ENCODE assay signal across 9 cellular contexts in genomic region chr20:10501377-10501776, GRCh38.
A peak's percentile ranks its signal among the peaks of the same experiment; 100 is the strongest.
DNase-seq lines count a peak whose midpoint lies in the region; ATAC-seq and TF ChIP-seq lines count a peak whose summit lies in the region.
"Had no signal": no experiment of that assay in that cellular context is flagged by ENCODE, and none has a peak within 500 bp of the region (broad histone marks: within the 10 kb centered on the region; RNA-seq: fewer than 3 reads in every experiment).

No MANE protein-coding gene starts in this region.

- DNase-seq in activated CD8-positive, alpha-beta memory T cell treated with anti-CD3 and anti-CD28 coated beads, Interleukin-2, amount 10 ng/mL, durations not matched to agents 7 days and 5 days: peak; percentile 56
- no peak for DNase-seq in activated CD8-positive, alpha-beta memory T cell treated with anti-CD3 and anti-CD28 coated beads, Interleukin-2, amount 50 U/mL, for 4 hours
- no peak for DNase-seq in activated B cell treated with CpG ODN at 0.5 μM for 24 hours
- DNase-seq in globus pallidus (ENCODE audit: low spot score): peak; percentile 76
- no peak for DNase-seq in suprapubic skin (ENCODE audit: low spot score in 2 of 2)
- no peak for DNase-seq in stimulated activated CD4-positive, alpha-beta T cell treated with anti-CD3 and anti-CD28 coated beads, Interleukin-15, amount 100 ng/mL, for 24 hours
- DNase-seq in endodermal cell: no peak
- DNase-seq: trophoblast cell had no signal

- H3K9me3 ChIP-seq in suprapubic skin: no peaks in the 10 kb centered on the region
- no peaks in the 10 kb centered on the region for H3K9me3 ChIP-seq in endodermal cell (ENCODE audit: control insufficient read depth, low read length)

- H3K27ac Mint-ChIP-seq in activated CD8-positive, alpha-beta memory T cell treated with anti-CD3 and anti-CD28 coated beads, Interleukin-2, amount 10 ng/mL, durations not matched to agents 7 days and 5 days: peak overlapping the region; percentile 90
- H3K27ac Mint-ChIP-seq in activated B cell treated with CpG ODN at 0.5 μM for 24 hours: no peak overlapping the region
- H3K27ac Mint-ChIP-seq in endodermal cell: no peak overlapping the region

- H3K9me3 Mint-ChIP-seq in activated CD8-positive, alpha-beta memory T cell treated with anti-CD3 and anti-CD28 coated beads, Interleukin-2, amount 10 ng/mL, durations not matched to agents 7 days and 5 days (ENCODE audit: low read depth): no peaks in the 10 kb centered on the region
- H3K9me3 Mint-ChIP-seq in activated B cell treated with CpG ODN at 0.5 μM for 24 hours: no peaks in the 10 kb centered on the region
- H3K9me3 Mint-ChIP-seq in endodermal cell: no peaks in the 10 kb centered on the region

- TF ChIP-seq CTCF in activated B cell treated with CpG ODN at 0.5 μM for 24 hours (IDR thresholded peaks at IDR 0.05) (no peak), suprapubic skin (IDR thresholded peaks at IDR 0.05) (no peak), endodermal cell (conservative IDR thresholded peaks at IDR 0.05) (no peak)

- H3K4me1 ChIP-seq in suprapubic skin (peaks cover 43% of the 10 kb centered on the region), endodermal cell (ENCODE audit: control insufficient read depth, insufficient read depth, low read length) (no peaks in the 10 kb centered on the region)

- TF ChIP-seq EP300 in suprapubic skin (IDR thresholded peaks at IDR 0.05): no peak

- H3K36me3 ChIP-seq in suprapubic skin (no peaks in the 10 kb centered on the region), endodermal cell (ENCODE audit: control insufficient read depth, insufficient read depth, low read length) (no peaks in the 10 kb centered on the region)

- 41% methylated on average over 3 of the region's 3 CpGs for whole genome bisulfite sequencing in suprapubic skin
- 87 to 100% methylated on average over 1 to 3 of the region's 3 CpGs for WGBS in endodermal cell (ENCODE audit: insufficient coverage in 1 of 2, insufficient read length in 1 of 2), 2 experiments

- peak; percentile 39 for ATAC-seq in activated CD8-positive, alpha-beta memory T cell treated with anti-CD3 and anti-CD28 coated beads, Interleukin-2, amount 10 ng/mL, durations not matched to agents 7 days and 5 days
- ATAC-seq in activated B cell treated with CpG ODN at 0.5 μM for 24 hours (ENCODE audit: low read depth) (no peak), GM19455 (IDR thresholded peaks at IDR 0.05; ENCODE audit: unreplicated experiment) (no peak)

- H3K27me3 ChIP-seq in suprapubic skin (no peaks in the 10 kb centered on the region), endodermal cell (ENCODE audit: control insufficient read depth, insufficient read depth, low read length, poor library complexity, severe bottlenecking) (no peaks in the 10 kb centered on the region)

- H3K4me3 Mint-ChIP-seq in activated CD8-positive, alpha-beta memory T cell treated with anti-CD3 and anti-CD28 coated beads, Interleukin-2, amount 10 ng/mL, durations not matched to agents 7 days and 5 days: peak overlapping the region; percentile 71
- peak overlapping the region; percentile 67 for H3K4me3 Mint-ChIP-seq in activated B cell treated with CpG ODN at 0.5 μM for 24 hours
- no peak overlapping the region for H3K4me3 Mint-ChIP-seq in endodermal cell

- H3K9ac ChIP-seq in endodermal cell (ENCODE audit: extremely low read depth, low read length, poor library complexity, severe bottlenecking): no peak overlapping the region

- H3K4me1 Mint-ChIP-seq in activated CD8-positive, alpha-beta memory T cell treated with anti-CD3 and anti-CD28 coated beads, Interleukin-2, amount 10 ng/mL, durations not matched to agents 7 days and 5 days: peaks cover 51% of the 10 kb centered on the region
- H3K4me1 Mint-ChIP-seq in activated B cell treated with CpG ODN at 0.5 μM for 24 hours (peaks cover 19% of the 10 kb centered on the region), endodermal cell (peaks cover 43% of the 10 kb centered on the region)

- H3K4me3 ChIP-seq in suprapubic skin (peak overlapping the region; percentile 31), endodermal cell (ENCODE audit: low read length) (no peak overlapping the region)

- intact Hi-C loops in activated B cell treated with CpG ODN at 0.5 μM for 24 hours (cut with micrococcal nuclease): no loop called here

- peak overlapping the region; percentile 61 for H3K27ac ChIP-seq in suprapubic skin
- no peak overlapping the region for H3K27ac ChIP-seq in endodermal cell (ENCODE audit: low read depth, low read length)

- TF ChIP-seq POLR2A in suprapubic skin (IDR thresholded peaks at IDR 0.05): no peak

- POLR2A ChIA-PET in activated B cell treated with CpG ODN at 0.5 μM for 24 hours (lab: Charles Lee): no interaction called here

- H3K27me3 Mint-ChIP-seq in activated CD8-positive, alpha-beta memory T cell treated with anti-CD3 and anti-CD28 coated beads, Interleukin-2, amount 10 ng/mL, durations not matched to agents 7 days and 5 days: no peaks in the 10 kb centered on the region
- H3K27me3 Mint-ChIP-seq in activated B cell treated with CpG ODN at 0.5 μM for 24 hours (no peaks in the 10 kb centered on the region), endodermal cell (ENCODE audit: insufficient read depth) (no peaks in the 10 kb centered on the region)

- CTCF ChIA-PET in activated CD8-positive, alpha-beta memory T cell treated with anti-CD3 and anti-CD28 coated beads, Interleukin-2, amount 10 ng/mL, durations not matched to agents 7 days and 5 days (lab: Charles Lee): interaction anchor here (0.6 to 0.7 kb wide), 2 partner anchors 13 to 17 kb away, joined by 3 read pairs; no protein-coding TSS in a partner anchor
- CTCF ChIA-PET in activated B cell treated with CpG ODN at 0.5 μM for 24 hours (lab: Charles Lee): no interaction called here

- H3K36me3 Mint-ChIP-seq in activated CD8-positive, alpha-beta memory T cell treated with anti-CD3 and anti-CD28 coated beads, Interleukin-2, amount 10 ng/mL, durations not matched to agents 7 days and 5 days: no peaks in the 10 kb centered on the region
- H3K36me3 Mint-ChIP-seq in activated B cell treated with CpG ODN at 0.5 μM for 24 hours (ENCODE audit: low read depth) (no peaks in the 10 kb centered on the region), endodermal cell (ENCODE audit: low read depth) (no peaks in the 10 kb centered on the region)

Comparison
In these comparisons a context has a peak if more than half of its experiments do, and no peak if none do; other contexts are left out.
1. DNase-seq: peak in activated CD8-positive, alpha-beta memory T cell treated with anti-CD3 and anti-CD28 coated beads, Interleukin-2, amount 10 ng/mL, durations not matched to agents 7 days and 5 days (single experiment) and globus pallidus (single experiment); none in activated CD8-positive, alpha-beta memory T cell treated with anti-CD3 and anti-CD28 coated beads, Interleukin-2, amount 50 U/mL, for 4 hours (single experiment), activated B cell treated with CpG ODN at 0.5 μM for 24 hours (single experiment), suprapubic skin (0 of 2), stimulated activated CD4-positive, alpha-beta T cell treated with anti-CD3 and anti-CD28 coated beads, Interleukin-15, amount 100 ng/mL, for 24 hours (single experiment) and endodermal cell (single experiment).